In the genomic region with DNA sequence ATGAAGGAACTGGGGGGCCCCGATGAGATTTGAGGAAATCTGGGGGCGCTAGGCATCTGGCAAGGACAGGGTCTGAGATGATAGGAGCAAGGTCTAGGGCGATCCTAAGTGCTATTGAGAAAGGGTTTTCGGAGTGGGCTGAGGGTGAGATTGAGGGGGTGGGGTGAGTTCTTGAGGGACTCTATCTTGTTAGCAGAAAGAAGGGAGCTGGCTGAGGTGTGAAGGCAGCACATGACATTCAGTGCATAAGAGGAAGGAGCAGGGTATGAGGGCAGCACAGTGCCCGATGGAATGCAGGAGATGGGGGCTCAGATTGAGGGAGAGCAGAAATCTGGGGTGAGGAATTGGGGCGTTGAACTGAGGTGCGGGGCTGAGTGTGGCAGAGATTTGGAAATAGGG, we compare ENCODE assay signal across 2 cellular contexts.
A peak's percentile ranks its signal among the peaks of the same experiment; 100 is the strongest.
TF ChIP-seq lines count a peak whose summit lies in the region.

No MANE protein-coding gene starts in this region.

TF ChIP-seq in IMR-90, 13 proteins besides CTCF, POLR2A, EP300 and RAD21:
- TF ChIP-seq MAFK (IDR thresholded peaks at IDR 0.05; ENCODE audit: low read depth, low read length) (no peak), CEBPB (IDR thresholded peaks at IDR 0.05; ENCODE audit: low read depth, low read length) (no peak), RCOR1 (IDR thresholded peaks at IDR 0.05; ENCODE audit: insufficient replicate concordance, low read length) (no peak), NFE2L2 (IDR thresholded peaks at IDR 0.05; ENCODE audit: low read depth, low read length) (no peak), CHD1 (IDR thresholded peaks at IDR 0.05; ENCODE audit: low read depth, low read length) (no peak), BHLHE40 (IDR thresholded peaks at IDR 0.05; ENCODE audit: low read depth, low read length) (no peak; the same call in 1 of the 2 replicates), RFX5 (IDR thresholded peaks at IDR 0.05; ENCODE audit: low read depth, low read length) (no peak), MXI1 (IDR thresholded peaks at IDR 0.05; ENCODE audit: borderline replicate concordance, low read depth, low read length) (no peak), MAZ (IDR thresholded peaks at IDR 0.05; ENCODE audit: borderline replicate concordance, low read depth, low read length) (no peak), SMC3 (IDR thresholded peaks at IDR 0.05; ENCODE audit: low read depth, low read length) (no peak)
- TF ChIP-seq, protein P1, sequence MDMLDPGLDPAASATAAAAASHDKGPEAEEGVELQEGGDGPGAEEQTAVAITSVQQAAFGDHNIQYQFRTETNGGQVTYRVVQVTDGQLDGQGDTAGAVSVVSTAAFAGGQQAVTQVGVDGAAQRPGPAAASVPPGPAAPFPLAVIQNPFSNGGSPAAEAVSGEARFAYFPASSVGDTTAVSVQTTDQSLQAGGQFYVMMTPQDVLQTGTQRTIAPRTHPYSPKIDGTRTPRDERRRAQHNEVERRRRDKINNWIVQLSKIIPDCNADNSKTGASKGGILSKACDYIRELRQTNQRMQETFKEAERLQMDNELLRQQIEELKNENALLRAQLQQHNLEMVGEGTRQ (IDR thresholded peaks at IDR 0.05; ENCODE audit: low read depth, low read length) = no peak
- TF ChIP-seq, protein P2, sequence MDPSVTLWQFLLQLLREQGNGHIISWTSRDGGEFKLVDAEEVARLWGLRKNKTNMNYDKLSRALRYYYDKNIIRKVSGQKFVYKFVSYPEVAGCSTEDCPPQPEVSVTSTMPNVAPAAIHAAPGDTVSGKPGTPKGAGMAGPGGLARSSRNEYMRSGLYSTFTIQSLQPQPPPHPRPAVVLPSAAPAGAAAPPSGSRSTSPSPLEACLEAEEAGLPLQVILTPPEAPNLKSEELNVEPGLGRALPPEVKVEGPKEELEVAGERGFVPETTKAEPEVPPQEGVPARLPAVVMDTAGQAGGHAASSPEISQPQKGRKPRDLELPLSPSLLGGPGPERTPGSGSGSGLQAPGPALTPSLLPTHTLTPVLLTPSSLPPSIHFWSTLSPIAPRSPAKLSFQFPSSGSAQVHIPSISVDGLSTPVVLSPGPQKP (IDR thresholded peaks at IDR 0.05; ENCODE audit: borderline replicate concordance, low read depth, low read length) = no peak

TF ChIP-seq in GM12878, 131 proteins besides CTCF, POLR2A, EP300 and RAD21:
- TF ChIP-seq SRF (IDR thresholded peaks at IDR 0.05; ENCODE audit: low read depth in 2 of 2, low read length in 2 of 2) (no peak), ZNF217 (IDR thresholded peaks at IDR 0.05) (no peak), ATF7 (IDR thresholded peaks at IDR 0.05; ENCODE audit: low read depth) (peak; percentile 35; the same call in 1 of the 2 replicates), EGR1 (IDR thresholded peaks at IDR 0.05; ENCODE audit: borderline replicate concordance in 1 of 2, low read depth in 2 of 2, low read length in 2 of 2) (peak in 1 of 2 experiments; percentile 18; a peak in 1 of 3 replicates), MYC (IDR thresholded peaks at IDR 0.05; ENCODE audit: insufficient read depth, insufficient read length, insufficient replicate concordance, low read length, severe bottlenecking) (no peak), CHD2 (IDR thresholded peaks at IDR 0.05; ENCODE audit: borderline replicate concordance, low read depth, low read length) (no peak)
